Comparison of ENCODE assay signal across 31 cellular contexts in genomic region chr2:58798787-58799186, GRCh38.
"Had no signal": no experiment of that assay in that cellular context is flagged by ENCODE, and none has a peak within 500 bp of the region (broad histone marks: within the 10 kb centered on the region; RNA-seq: fewer than 3 reads in every experiment).

No MANE protein-coding gene starts in this region.

- FAIRE-seq: endothelial cell of umbilical vein, kidney had no signal

- H3K36me3 Mint-ChIP-seq: activated CD4-positive, alpha-beta memory T cell treated with anti-CD3 and anti-CD28 coated beads for 36 hours; activated naive CD8-positive, alpha-beta T cell treated with anti-CD3 and anti-CD28 coated beads, Interleukin-2, amount 10 ng/mL, durations not matched to agents 7 days and 5 days; immature natural killer cell; natural killer cell had no signal

- H3K36me3 ChIP-seq: ascending aorta, brain microvascular endothelial cell, gastroesophageal sphincter, right lobe of liver, transverse colon had no signal

- H3K27ac ChIP-seq: ascending aorta, brain microvascular endothelial cell, gastroesophageal sphincter, right lobe of liver, skin epidermis, testis, transverse colon had no signal

- H3K4me3 Mint-ChIP-seq: activated CD4-positive, alpha-beta memory T cell treated with anti-CD3 and anti-CD28 coated beads for 36 hours; activated CD4-positive, alpha-beta T cell treated with anti-CD3 and anti-CD28 coated beads, Interleukin-2, amount 10 ng/mL, durations not matched to agents 24 days and 14 days; activated naive CD4-positive, alpha-beta T cell treated with anti-CD3 and anti-CD28 coated beads for 36 hours; activated naive CD8-positive, alpha-beta T cell treated with anti-CD3 and anti-CD28 coated beads, Interleukin-2, amount 10 ng/mL, durations not matched to agents 7 days and 5 days; activated T-helper 1 cell treated with anti-CD3 and anti-CD28 coated beads, Interleukin-12 subunit alpha, Interleukin-12 subunit beta, Interleukin-2, Interleukin-4 antibody, amounts not matched to agents 30 ng/mL and 10 ng/mL and 1 ng/mL, durations not matched to agents 14 hours and 24 hours and 36 hours; effector memory CD8-positive, alpha-beta T cell; immature natural killer cell; natural killer cell had no signal

- H3K9me3 ChIP-seq: ascending aorta, gastroesophageal sphincter, right lobe of liver, testis, transverse colon had no signal

- H3K27me3 ChIP-seq: ascending aorta, brain microvascular endothelial cell, right lobe of liver, testis, transverse colon had no signal

- H3K4me1 Mint-ChIP-seq: activated CD4-positive, alpha-beta T cell treated with anti-CD3 and anti-CD28 coated beads, Interleukin-2, amount 10 ng/mL, durations not matched to agents 24 days and 14 days; immature natural killer cell; natural killer cell had no signal

- H3K27ac Mint-ChIP-seq: activated CD4-positive, alpha-beta memory T cell treated with anti-CD3 and anti-CD28 coated beads for 36 hours; activated CD4-positive, alpha-beta T cell treated with anti-CD3 and anti-CD28 coated beads, Interleukin-2, amount 10 ng/mL, durations not matched to agents 24 days and 14 days; activated naive CD4-positive, alpha-beta T cell treated with anti-CD3 and anti-CD28 coated beads for 36 hours; activated naive CD8-positive, alpha-beta T cell treated with anti-CD3 and anti-CD28 coated beads, Interleukin-2, amount 10 ng/mL, durations not matched to agents 7 days and 5 days; activated T-helper 1 cell treated with anti-CD3 and anti-CD28 coated beads, Interleukin-12 subunit alpha, Interleukin-12 subunit beta, Interleukin-2, Interleukin-4 antibody, amounts not matched to agents 30 ng/mL and 10 ng/mL and 1 ng/mL, durations not matched to agents 14 hours and 24 hours and 36 hours; effector memory CD8-positive, alpha-beta T cell; immature natural killer cell; natural killer cell had no signal

- H3K9me3 Mint-ChIP-seq: activated CD4-positive, alpha-beta memory T cell treated with anti-CD3 and anti-CD28 coated beads for 36 hours; activated CD4-positive, alpha-beta T cell treated with anti-CD3 and anti-CD28 coated beads, Interleukin-2, amount 10 ng/mL, durations not matched to agents 24 days and 14 days; activated naive CD4-positive, alpha-beta T cell treated with anti-CD3 and anti-CD28 coated beads for 36 hours; activated naive CD8-positive, alpha-beta T cell treated with anti-CD3 and anti-CD28 coated beads, Interleukin-2, amount 10 ng/mL, durations not matched to agents 7 days and 5 days; activated T-helper 1 cell treated with anti-CD3 and anti-CD28 coated beads, Interleukin-12 subunit alpha, Interleukin-12 subunit beta, Interleukin-2, Interleukin-4 antibody, amounts not matched to agents 30 ng/mL and 10 ng/mL and 1 ng/mL, durations not matched to agents 14 hours and 24 hours and 36 hours; natural killer cell had no signal

- H3K4me3 ChIP-seq: ascending aorta, gastroesophageal sphincter, right lobe of liver, skin epidermis, testis, transverse colon had no signal

- H3K27me3 Mint-ChIP-seq: activated CD4-positive, alpha-beta memory T cell treated with anti-CD3 and anti-CD28 coated beads for 36 hours; activated CD4-positive, alpha-beta T cell treated with anti-CD3 and anti-CD28 coated beads, Interleukin-2, amount 10 ng/mL, durations not matched to agents 24 days and 14 days; activated naive CD8-positive, alpha-beta T cell treated with anti-CD3 and anti-CD28 coated beads, Interleukin-2, amount 10 ng/mL, durations not matched to agents 7 days and 5 days; effector memory CD8-positive, alpha-beta T cell had no signal

- ATAC-seq: effector memory CD8-positive, alpha-beta T cell; gastroesophageal sphincter; left colon; natural killer cell; right lobe of liver; stimulated activated naive CD8-positive, alpha-beta T cell treated with anti-CD3 and anti-CD28 coated beads, Interleukin-15, Interleukin-2, amounts not matched to agents 100 U/mL and 50 U/mL, for 24 hours had no signal

- H3K4me1 ChIP-seq: ascending aorta, gastroesophageal sphincter, right lobe of liver, testis, transverse colon had no signal

- DNase-seq: activated CD4-positive, alpha-beta memory T cell treated with anti-CD3 and anti-CD28 coated beads for 36 hours; activated CD4-positive, alpha-beta T cell treated with anti-CD3 and anti-CD28 coated beads, Interleukin-2, amount 10 ng/mL, durations not matched to agents 24 days and 14 days; activated CD4-positive, CD25-positive, alpha-beta regulatory T cell treated with anti-CD3 and anti-CD28 coated beads, Interleukin-2, amount 50 U/mL, for 72 hours; activated CD8-positive, alpha-beta memory T cell treated with anti-CD3 and anti-CD28 coated beads, Interleukin-2, amount 50 U/mL, for 4 hours; activated effector memory CD4-positive, alpha-beta T cell treated with anti-CD3 and anti-CD28 coated beads, Interleukin-2, amount 50 U/mL, for 16 hours; activated naive CD4-positive, alpha-beta T cell treated with anti-CD3 and anti-CD28 coated beads for 36 hours; activated naive CD8-positive, alpha-beta T cell treated with anti-CD3 and anti-CD28 coated beads, Interleukin-2, amount 10 ng/mL, durations not matched to agents 7 days and 5 days; activated T-cell treated with anti-CD3 and anti-CD28 coated beads, Interleukin-2, amount 50 U/mL, for 1 hour; brain microvascular endothelial cell; cortex of kidney; effector memory CD8-positive, alpha-beta T cell; head of caudate nucleus; hypothalamus; immature natural killer cell; kidney; left colon; midbrain; natural killer cell; posterior cingulate gyrus; right lobe of liver; stimulated activated CD4-positive, alpha-beta T cell treated with anti-CD3 and anti-CD28 coated beads, Interleukin-12 subunit alpha, Interleukin-12 subunit beta, amount 100 ng/mL, for 4 hours; stimulated activated CD4-positive, alpha-beta T cell treated with anti-CD3 and anti-CD28 coated beads, Interleukin-4, amount 100 ng/mL, for 1 hour; stimulated activated naive CD8-positive, alpha-beta T cell treated with anti-CD3 and anti-CD28 coated beads, Interleukin-15, Interleukin-2, amounts not matched to agents 100 U/mL and 50 U/mL, for 24 hours; T-helper 9 cell; testis; transverse colon had no signal
